ENCODE assay signal across 30 cellular contexts in genomic region chr11:31218847-31219246, GRCh38.
A peak's percentile ranks its signal among the peaks of the same experiment; 100 is the strongest.
DNase-seq lines count a peak whose midpoint lies in the region; ATAC-seq, FAIRE-seq and TF ChIP-seq lines count a peak whose summit lies in the region.
"Had no signal": no experiment of that assay in that cellular context is flagged by ENCODE, and none has a peak within 500 bp of the region (broad histone marks: within the 10 kb centered on the region; RNA-seq: fewer than 3 reads in every experiment).

No MANE protein-coding gene starts in this region.

- whole genome bisulfite sequencing in thyroid gland, 2 donors, result 26 to 35% methylated on average over 2 of the region's 2 CpGs

- TF ChIP-seq POLR2A in thyroid gland (IDR thresholded peaks at IDR 0.05), result no peak

- no peak overlapping the region for H2AFZ ChIP-seq in astrocyte (ENCODE audit: low read depth, low read length)
- H2AFZ ChIP-seq: GM23248 had no signal

- H3K27me3 ChIP-seq in astrocyte (ENCODE audit: insufficient read depth, low read length), result no peaks in the 10 kb centered on the region
- no peaks in the 10 kb centered on the region for H3K27me3 ChIP-seq in thyroid gland
- H3K27me3 ChIP-seq: SJSA1 had no signal

- no peaks in the 10 kb centered on the region for H3K79me2 ChIP-seq in astrocyte (ENCODE audit: insufficient read depth, low read length)

- H3K27me3 Mint-ChIP-seq in astrocyte (ENCODE audit: low read depth, unreplicated experiment), result no peaks in the 10 kb centered on the region
- H3K27me3 Mint-ChIP-seq: B cell, IgD-negative memory B cell had no signal

- no peaks in the 10 kb centered on the region for H3K9me3 ChIP-seq in astrocyte (ENCODE audit: insufficient read depth, low read depth, low read length)
- H3K9me3 ChIP-seq in thyroid gland, result no peaks in the 10 kb centered on the region
- H3K9me3 ChIP-seq: SJSA1 had no signal

- H3K4me3 ChIP-seq in astrocyte (ENCODE audit: insufficient read depth, low read depth, low read length), result no peak overlapping the region
- H3K4me3 ChIP-seq in thyroid gland (replicated peaks in 1 of 3), result no peak overlapping the region
- H3K4me3 ChIP-seq: GM23248, SJSA1 had no signal

- peak overlapping the region; percentile 6 for H3K27ac Mint-ChIP-seq in astrocyte (ENCODE audit: unreplicated experiment)
- H3K27ac Mint-ChIP-seq: B cell; CD8-positive, alpha-beta memory T cell; IgD-negative memory B cell had no signal

- ATAC-seq in esophagus mucosa (peak; percentile 36), GM21447 (IDR thresholded peaks at IDR 0.05; ENCODE audit: unreplicated experiment) (no peak), GM19397 (IDR thresholded peaks at IDR 0.05; ENCODE audit: unreplicated experiment) (no peak), GM19023 (IDR thresholded peaks at IDR 0.05; ENCODE audit: unreplicated experiment) (no peak)

- intact Hi-C loops in thyroid gland (cut with DNase I), result no loop called here

- no peaks in the 10 kb centered on the region for H3K36me3 Mint-ChIP-seq in astrocyte (ENCODE audit: low read depth, unreplicated experiment)
- H3K36me3 Mint-ChIP-seq: CD8-positive, alpha-beta memory T cell; IgD-negative memory B cell had no signal

- DNase-seq in DMS 273 (lab: John Stamatoyannopoulos, UW; ENCODE audit: unreplicated experiment), result peak; percentile 4
- no peak for DNase-seq in DMS 273 treated with DMSO at 0.1 percent for 48 hours (lab: John Stamatoyannopoulos, UW)
- no peak for DNase-seq in astrocyte (ENCODE audit: low read depth)
- DNase-seq in thyroid gland, result peak; percentile 51 to 68
- DNase-seq: CD8-positive, alpha-beta memory T cell; DMS153; DND-41; GM23248; HCEC 1CT; NCI-H1048; NCI-H1417 treated with DMSO at 0.1 percent for 48 hours; NCI-H1694 treated with DMSO at 0.1 percent for 48 hours; NCI-H2081; NCI-H345; NCI-H524; NCI-H774; Right ventricle myocardium superior had no signal

- H3K36me3 ChIP-seq in astrocyte (ENCODE audit: insufficient read depth, low read length) (no peaks in the 10 kb centered on the region), thyroid gland (no peaks in the 10 kb centered on the region)
- H3K36me3 ChIP-seq: SJSA1 had no signal

- H3K4me1 ChIP-seq in astrocyte (ENCODE audit: insufficient read depth, low read length) (no peaks in the 10 kb centered on the region), thyroid gland (no peaks in the 10 kb centered on the region)
- H3K4me1 ChIP-seq: SJSA1 had no signal

- no peaks in the 10 kb centered on the region for H3K4me1 Mint-ChIP-seq in astrocyte (ENCODE audit: low read depth, unreplicated experiment)
- H3K4me1 Mint-ChIP-seq: B cell; CD8-positive, alpha-beta memory T cell; IgD-negative memory B cell had no signal

- no peak for TF ChIP-seq CTCF in astrocyte (IDR thresholded peaks at IDR 0.05; ENCODE audit: insufficient read depth, low read depth, low read length)
- TF ChIP-seq CTCF in thyroid gland (IDR thresholded peaks at IDR 0.05), result no peak

- H3K4me2 ChIP-seq in astrocyte (ENCODE audit: low read length), result no peak overlapping the region
- H3K4me2 ChIP-seq: KMS-11 had no signal

- no peak overlapping the region for H3K4me3 Mint-ChIP-seq in astrocyte (ENCODE audit: unreplicated experiment)
- H3K4me3 Mint-ChIP-seq: B cell; CD8-positive, alpha-beta memory T cell; IgD-negative memory B cell had no signal

- no peaks in the 10 kb centered on the region for H4K20me1 ChIP-seq in astrocyte (ENCODE audit: insufficient read depth, low read length)

- FAIRE-seq in astrocyte (lab: Jason Lieb, UNC), result no peak
- FAIRE-seq: GM12892, GM19239, RCC 7860 had no signal

- H3K9me3 Mint-ChIP-seq in astrocyte (ENCODE audit: unreplicated experiment), result no peaks in the 10 kb centered on the region
- H3K9me3 Mint-ChIP-seq: CD8-positive, alpha-beta memory T cell; IgD-negative memory B cell had no signal

- H3K9ac ChIP-seq in astrocyte (ENCODE audit: low read length), result no peak overlapping the region
- H3K9ac ChIP-seq: GM23248, KMS-11 had no signal

- H3K27ac ChIP-seq in astrocyte (ENCODE audit: low read depth, low read length) (no peak overlapping the region), thyroid gland (no peak overlapping the region)
- H3K27ac ChIP-seq: 22Rv1, C4-2B, GM23248, KMS-11, SJSA1 had no signal

Comparison
In these comparisons a context has a peak if more than half of its experiments do, and no peak if none do; other contexts are left out.
1. DNase-seq: peak in DMS 273 (single experiment) and thyroid gland (2 of 2); none in DMS 273 treated with DMSO at 0.1 percent for 48 hours (single experiment) and astrocyte (single experiment).